ENCODE assay signal across 9 cellular contexts in genomic region chrX:131816551-131817136, GRCh38.
DNase-seq lines count a peak whose midpoint lies in the region; ATAC-seq, FAIRE-seq and TF ChIP-seq lines count a peak whose summit lies in the region.
"Had no signal": no experiment of that assay in that cellular context is flagged by ENCODE, and none has a peak within 500 bp of the region (broad histone marks: within the 10 kb centered on the region; RNA-seq: fewer than 3 reads in every experiment).

No MANE protein-coding gene starts in this region.

- no peaks in the 10 kb centered on the region for H3K9me3 Mint-ChIP-seq in activated T-cell treated with anti-CD3 and anti-CD28 coated beads, Interleukin-2, amount 50 U/mL, for 72 hours

- H3K27ac ChIP-seq in spleen, result peak overlapping the region; percentile 4 to 81 (median 68)

- peak overlapping the region; percentile 60 to 79 for H3K4me3 Mint-ChIP-seq in activated T-cell treated with anti-CD3 and anti-CD28 coated beads, Interleukin-2, amount 50 U/mL, for 72 hours

- WGBS in spleen, 5 donors, result 16 to 42% (median 30%) methylated on average over 8 to 9 of the region's 9 CpGs

- DNase-seq in C1 segment of cervical spinal cord (lab: John Stamatoyannopoulos, UW), result peak in 10 of 14 donors; percentile 4 to 86 (median 59)
- peak; percentile 89 for DNase-seq in MV-4-11 (lab: John Stamatoyannopoulos, UW)
- peak; percentile 57 to 86 for DNase-seq in activated T-cell treated with anti-CD3 and anti-CD28 coated beads, Interleukin-2, amount 50 U/mL, for 72 hours
- no peak for DNase-seq in frontal cortex (ENCODE audit: low spot score in 2 of 2)
- DNase-seq in spleen, result peak; percentile 74
- no peak for DNase-seq in RCC 7860 (ENCODE audit: low spot score)
- no peak for DNase-seq in NCI-H146 (lab: John Stamatoyannopoulos, UW)

- H3K4me3 ChIP-seq in spleen, result peak overlapping the region in 7 of 8 donors; percentile 7 to 70 (median 31)

- ATAC-seq in GM21381 (IDR thresholded peaks at IDR 0.05; ENCODE audit: unreplicated experiment), result peak; percentile 45
- ATAC-seq in activated T-cell treated with anti-CD3 and anti-CD28 coated beads, Interleukin-2, amount 50 U/mL, for 72 hours (replicated peaks in 1 of 2), result peak; percentile 49 to 62

- H3K9me3 ChIP-seq in spleen, result no peaks in the 10 kb centered on the region

- FAIRE-seq in frontal cortex (lab: Jason Lieb, UNC) (peak; percentile 88), RCC 7860 (lab: Jason Lieb, UNC) (no peak)
- FAIRE-seq: islet of Langerhans had no signal

- TF ChIP-seq CTCF in spleen (IDR thresholded peaks at IDR 0.05 in 8 of 11, conservative IDR thresholded peaks at IDR 0.05 in 3 of 11), result peak; percentile 8 to 98 (median 55)

- H3K4me1 Mint-ChIP-seq in activated T-cell treated with anti-CD3 and anti-CD28 coated beads, Interleukin-2, amount 50 U/mL, for 72 hours (ENCODE audit: low read depth), result peaks cover 52% of the 10 kb centered on the region

- no peak for TF ChIP-seq POLR2A in spleen (IDR thresholded peaks at IDR 0.05)

- H3K36me3 ChIP-seq in spleen, result no peaks in the 10 kb centered on the region

- peaks cover 0 to 38% (median 13%) of the 10 kb centered on the region in 6 donors for H3K4me1 ChIP-seq in spleen

- H3K36me3 Mint-ChIP-seq in activated T-cell treated with anti-CD3 and anti-CD28 coated beads, Interleukin-2, amount 50 U/mL, for 72 hours (ENCODE audit: insufficient read depth in 2 of 2), result peaks cover 5 to 6% of the 10 kb centered on the region in 2 donors

- intact Hi-C loops in spleen (cut with DNase I; ENCODE audit: low total_unique reads), result no loop called here

- no peaks in the 10 kb centered on the region for H3K27me3 Mint-ChIP-seq in activated T-cell treated with anti-CD3 and anti-CD28 coated beads, Interleukin-2, amount 50 U/mL, for 72 hours (ENCODE audit: low read depth)

- H3K27me3 ChIP-seq in spleen (replicated peaks in 1 of 7), result no peaks in the 10 kb centered on the region

- peak overlapping the region; percentile 87 for H3K27ac Mint-ChIP-seq in activated T-cell treated with anti-CD3 and anti-CD28 coated beads, Interleukin-2, amount 50 U/mL, for 72 hours

Comparison
In these comparisons a context has a peak if more than half of its experiments do, and no peak if none do; other contexts are left out.
1. DNase-seq: peak in C1 segment of cervical spinal cord (10 of 14), MV-4-11 (single experiment), activated T-cell treated with anti-CD3 and anti-CD28 coated beads, Interleukin-2, amount 50 U/mL, for 72 hours (2 of 2) and spleen (single experiment); none in frontal cortex (0 of 2), RCC 7860 (single experiment) and NCI-H146 (single experiment).